ENCODE assay signal across 8 cellular contexts in the genomic region with DNA sequence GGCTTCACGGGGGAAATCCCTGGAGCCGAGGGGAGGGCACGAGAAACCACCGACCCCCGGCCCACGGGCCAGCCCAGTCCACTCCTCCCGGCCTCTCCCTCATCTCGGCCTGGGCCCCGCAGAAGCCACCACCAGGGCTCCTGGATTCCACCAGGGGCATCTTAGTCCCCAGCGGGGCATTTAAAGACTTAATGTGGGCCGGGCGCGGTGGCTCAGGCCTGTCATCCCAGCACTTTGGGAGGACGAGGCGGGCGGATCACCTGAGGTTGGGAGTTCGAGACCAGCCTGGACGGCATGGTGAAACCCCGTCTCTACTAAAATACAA. TPM values are rescaled to one million over a fixed set of nuclear protein-coding genes. Genes with fewer than 3 reads are reported as not detected.
A peak's percentile ranks its signal among the peaks of the same experiment; 100 is the strongest.
DNase-seq lines count a peak whose midpoint lies in the region; ATAC-seq and TF ChIP-seq lines count a peak whose summit lies in the region.

No MANE protein-coding gene starts in this region.

- no peak overlapping the region for H4K8ac ChIP-seq in neuronal stem cell (ENCODE audit: low read depth, low read length)

- H3K9me3 ChIP-seq in RWPE2 (ENCODE audit: severe bottlenecking) (no peaks in the 10 kb centered on the region), neuronal stem cell (replicated peaks in 1 of 2; ENCODE audit: control insufficient read depth in 2 of 2, insufficient read depth in 1 of 2, low read depth in 1 of 2, low read length in 2 of 2) (no peaks in the 10 kb centered on the region)

- no peak overlapping the region for H2BK12ac ChIP-seq in neuronal stem cell (ENCODE audit: low read length)

- peak overlapping the region; percentile 85 for H2BK15ac ChIP-seq in neuronal stem cell (ENCODE audit: low read length)

- no CpG with 5 or more reads among the region's 19 CpGs for WGBS in neuronal stem cell (ENCODE audit: extremely low coverage in 2 of 2, insufficient read length in 2 of 2, insufficient replicate concordance in 1 of 2), 2 donors

- H3K36me3 ChIP-seq in RWPE2 (ENCODE audit: low read depth) (no peaks in the 10 kb centered on the region), neuronal stem cell (replicated peaks in 1 of 2; ENCODE audit: control insufficient read depth in 2 of 2, insufficient read depth in 2 of 2, low read length in 2 of 2) (no peaks in the 10 kb centered on the region)

- H2BK120ac ChIP-seq in neuronal stem cell (ENCODE audit: low read depth, low read length), result no peak overlapping the region

- TF ChIP-seq CTCF in AG09309 (IDR thresholded peaks at IDR 0.05; ENCODE audit: control insufficient read depth, insufficient read depth, low read depth, low read length, missing control alignments) (no peak), RWPE2 (IDR thresholded peaks at IDR 0.05; ENCODE audit: poor library complexity, severe bottlenecking) (no peak), fibroblast of mammary gland (conservative IDR thresholded peaks at IDR 0.05; ENCODE audit: control insufficient read depth, insufficient read depth, low read depth, low read length) (no peak)

- H3K27me3 ChIP-seq in RWPE2 (ENCODE audit: insufficient read depth, poor library complexity, severe bottlenecking), result no peaks in the 10 kb centered on the region
- peaks cover 0 to 15% (median 0%) of the 10 kb centered on the region in 3 experiments for H3K27me3 ChIP-seq in neuronal stem cell (ENCODE audit: control insufficient read depth in 3 of 3, insufficient read depth in 3 of 3, low read depth in 1 of 3, low read length in 3 of 3)

- DNase-seq in AG09309 (ENCODE audit: low read depth) (no peak), RWPE2 (ENCODE audit: low spot score) (no peak), fibroblast of mammary gland (ENCODE audit: low read depth) (no peak), neuronal stem cell (ENCODE audit: low spot score) (no peak), epidermal melanocyte (ENCODE audit: insufficient read length, low spot score) (no peak), cerebellum (ENCODE audit: low spot score) (no peak)
- no peak for DNase-seq in effector CD4-positive, alpha-beta T cell

- peak overlapping the region; percentile 22 for H2BK5ac ChIP-seq in neuronal stem cell (ENCODE audit: low read length)

- ATAC-seq in RWPE2 (ENCODE audit: low read depth) (no peak; the same call in 2 of the 3 replicates), HG02678 (IDR thresholded peaks at IDR 0.05; ENCODE audit: unreplicated experiment) (no peak)

- H3K27ac ChIP-seq in RWPE2 (ENCODE audit: poor library complexity, severe bottlenecking) (no peak overlapping the region), neuronal stem cell (replicated peaks; ENCODE audit: low read length) (no peak overlapping the region)

- H2AFZ ChIP-seq in neuronal stem cell (ENCODE audit: low read length), result peak overlapping the region; percentile 99

- no peak overlapping the region for H3K4ac ChIP-seq in neuronal stem cell (ENCODE audit: low read length)

- H3K4me3 ChIP-seq in AG09309 (ENCODE audit: control insufficient read depth, low read depth, low read length) (peak overlapping the region; percentile 44), RWPE2 (ENCODE audit: severe bottlenecking) (peak overlapping the region; percentile 44), fibroblast of mammary gland (ENCODE audit: control insufficient read depth, low read depth, low read length) (peak overlapping the region; percentile 54), neuronal stem cell (ENCODE audit: low read length in 2 of 2) (peak overlapping the region; percentile 47 to 88)

- no peak overlapping the region for H4K91ac ChIP-seq in neuronal stem cell (ENCODE audit: low read depth, low read length, poor library complexity)

- peak overlapping the region; percentile 99 for H3K18ac ChIP-seq in neuronal stem cell (ENCODE audit: low read length)

- H2AK5ac ChIP-seq in neuronal stem cell (ENCODE audit: low read depth, low read length), result no peak overlapping the region

- no peak overlapping the region for H3K9ac ChIP-seq in neuronal stem cell (ENCODE audit: low read depth, low read length, poor library complexity)

- no peaks in the 10 kb centered on the region for H3K79me1 ChIP-seq in neuronal stem cell (ENCODE audit: low read depth, low read length)

- H3K23ac ChIP-seq in neuronal stem cell (ENCODE audit: low read depth, low read length, poor library complexity), result peak overlapping the region; percentile 91

- H3K14ac ChIP-seq in neuronal stem cell (ENCODE audit: low read length), result no peak overlapping the region

- H3K4me1 ChIP-seq in RWPE2 (ENCODE audit: insufficient read depth, poor library complexity, severe bottlenecking) (no peaks in the 10 kb centered on the region), neuronal stem cell (ENCODE audit: control insufficient read depth in 2 of 2, insufficient read depth in 1 of 2, low read depth in 1 of 2, low read length in 2 of 2) (no peaks in the 10 kb centered on the region)

- H3K4me2 ChIP-seq in neuronal stem cell (ENCODE audit: insufficient read depth, low read length, poor library complexity, severe bottlenecking), result peak overlapping the region; percentile 89

RNA-seq across cellular contexts. Expression of a gene that starts 24.1 kb away (rescaled TPM):
- polyA plus RNA-seq in neuronal stem cell (2013, experiment 1 of 2), result 53.3 TPM
- 57.2 TPM for polyA plus RNA-seq in neuronal stem cell (2013, experiment 2 of 2)
- 88.9 TPM for total RNA-seq in cerebellum
